Comparison of ENCODE assay signal across 2 cellular contexts in the genomic region with DNA sequence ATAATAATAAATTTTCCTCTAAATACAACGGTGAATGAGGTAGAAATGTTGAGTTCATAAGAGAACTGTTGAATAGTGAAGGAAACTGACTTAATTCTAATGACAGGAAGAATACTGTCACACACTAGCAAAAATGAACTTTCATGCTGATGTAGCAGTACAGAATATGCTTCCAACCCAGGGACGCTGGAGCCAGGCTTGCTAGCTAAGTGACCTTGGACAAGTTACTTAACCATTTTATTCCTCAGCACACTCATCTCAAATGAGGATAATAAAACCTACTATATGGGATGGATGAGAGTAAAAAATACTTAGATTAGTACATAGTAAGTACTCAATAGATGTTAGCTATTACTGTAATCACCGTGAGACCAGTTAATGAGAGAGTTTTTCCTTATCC. TPM values are rescaled to one million over a fixed set of nuclear protein-coding genes. Genes with fewer than 3 reads are reported as not detected.
"Had no signal": no experiment of that assay in that cellular context is flagged by ENCODE, and none has a peak within 500 bp of the region (broad histone marks: within the 10 kb centered on the region; RNA-seq: fewer than 3 reads in every experiment).

No MANE protein-coding gene starts in this region.

RNA-seq across cellular contexts. Expression of a gene that starts 36.5 kb away (rescaled TPM):
- total RNA-seq: G401, GM12878 had no signal
